ENCODE assay signal across 8 cellular contexts in the genomic region with DNA sequence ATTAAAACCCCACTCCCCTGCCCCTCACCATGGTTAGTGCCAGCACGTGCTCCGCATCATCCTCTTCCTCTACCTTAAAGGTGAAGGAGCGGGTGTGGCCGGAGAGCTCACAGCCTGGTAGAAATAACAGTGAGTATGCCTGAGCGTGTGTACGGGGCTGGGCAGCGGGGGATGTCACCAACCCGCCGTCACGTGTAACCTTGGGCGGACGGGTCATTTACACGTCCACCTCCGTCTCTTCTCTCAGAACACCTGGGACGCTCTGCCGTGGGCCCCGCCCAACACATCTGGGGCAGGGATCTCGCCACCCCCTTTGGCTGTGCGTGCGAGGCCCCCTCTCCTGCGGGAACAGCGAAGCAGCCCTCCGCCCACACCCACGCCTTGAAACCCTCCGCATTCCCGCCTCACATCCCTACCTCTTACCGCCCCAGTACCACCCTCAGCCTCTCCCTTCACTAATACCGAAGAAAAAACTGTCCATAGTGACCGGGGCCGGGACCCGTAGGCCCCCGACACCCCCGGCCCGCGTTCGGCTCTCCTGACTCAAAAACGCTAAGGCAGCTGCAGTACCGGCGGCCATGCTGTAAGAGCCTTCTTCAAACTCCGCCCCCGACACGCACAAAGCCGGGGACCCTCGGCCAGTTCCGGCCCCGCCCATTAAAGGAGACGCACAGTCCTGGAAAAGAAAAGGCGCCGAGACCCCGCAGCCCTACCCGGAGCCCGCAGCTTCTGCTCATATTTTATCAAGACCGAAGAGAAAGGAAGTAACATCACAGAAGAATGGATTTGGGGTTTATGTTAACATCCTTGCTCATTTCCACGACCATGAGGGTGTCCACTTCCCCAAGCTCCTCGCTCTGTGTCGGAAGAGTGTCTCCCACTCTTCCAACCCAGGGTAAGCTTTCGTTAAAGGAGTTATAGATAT. TPM values are rescaled to one million over a fixed set of nuclear protein-coding genes. Genes with fewer than 3 reads are reported as not detected.
DNase-seq lines count a peak whose midpoint lies in the region; ATAC-seq and TF ChIP-seq lines count a peak whose summit lies in the region.

A gene with protein sequence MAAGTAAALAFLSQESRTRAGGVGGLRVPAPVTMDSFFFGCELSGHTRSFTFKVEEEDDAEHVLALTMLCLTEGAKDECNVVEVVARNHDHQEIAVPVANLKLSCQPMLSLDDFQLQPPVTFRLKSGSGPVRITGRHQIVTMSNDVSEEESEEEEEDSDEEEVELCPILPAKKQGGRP (minus strand): TSS at position 636 of the 925 bp plus-strand sequence. CDS start 56 bp downstream, at position 580.

- TF ChIP-seq CTCF in GM20000 (IDR thresholded peaks at IDR 0.05; ENCODE audit: extremely low read depth, missing control alignments) (no peak), fibroblast of pulmonary artery (IDR thresholded peaks at IDR 0.05; ENCODE audit: low read length, missing control alignments) (no peak), nephron (IDR thresholded peaks at IDR 0.05; ENCODE audit: unreplicated experiment in 3 of 3) (no peak)

- peak within 1 kb of the TSS; percentile 98 for H3K4me3 Mint-ChIP-seq in activated T-helper 17 cell treated with anti-CD3 and anti-CD28 coated beads, Interleukin-2, amount 50 U/mL, for 72 hours
- peak within 1 kb of the TSS; percentile 98 to 100 (median 100) for H3K4me3 Mint-ChIP-seq in nephron

- peak within 1 kb of the TSS; percentile 82 for H3K4me3 ChIP-seq in fibroblast of pulmonary artery (replicated peaks; ENCODE audit: low read depth, low read length)

- TF ChIP-seq RAD21 in Ishikawa (IDR thresholded peaks at IDR 0.05; ENCODE audit: low read depth), result no peak

- ATAC-seq in activated T-helper 17 cell treated with anti-CD3 and anti-CD28 coated beads, Interleukin-2, amount 50 U/mL, for 72 hours (replicated peaks), result peak; percentile 79

- H3K4me1 Mint-ChIP-seq in activated T-helper 17 cell treated with anti-CD3 and anti-CD28 coated beads, Interleukin-2, amount 50 U/mL, for 72 hours, result peaks cover 28% of the 10 kb centered on the region
- H3K4me1 Mint-ChIP-seq in nephron, result peaks cover 43% of the 10 kb centered on the region

- H3K9me3 Mint-ChIP-seq in activated T-helper 17 cell treated with anti-CD3 and anti-CD28 coated beads, Interleukin-2, amount 50 U/mL, for 72 hours, result no peaks in the 10 kb centered on the region
- H3K9me3 Mint-ChIP-seq in nephron, result no peaks in the 10 kb centered on the region

- peaks cover 87% of the 10 kb centered on the region for H3K36me3 Mint-ChIP-seq in activated T-helper 17 cell treated with anti-CD3 and anti-CD28 coated beads, Interleukin-2, amount 50 U/mL, for 72 hours (ENCODE audit: low read depth)
- peaks cover 24% of the 10 kb centered on the region for H3K36me3 Mint-ChIP-seq in nephron (ENCODE audit: low read depth)

- peak; percentile 59 for DNase-seq in CMK (ENCODE audit: low read depth)
- DNase-seq in GM20000 (ENCODE audit: low spot score), result peak; percentile 89
- DNase-seq in fibroblast of pulmonary artery (ENCODE audit: low read depth), result peak; percentile 73
- peak; percentile 88 for DNase-seq in stimulated activated naive CD4-positive, alpha-beta T cell treated with Interleukin-2 at 50 U/mL for 16 hours (lab: John Stamatoyannopoulos, UW)

- peak within 1 kb of the TSS; percentile 98 for H3K27ac Mint-ChIP-seq in activated T-helper 17 cell treated with anti-CD3 and anti-CD28 coated beads, Interleukin-2, amount 50 U/mL, for 72 hours
- H3K27ac Mint-ChIP-seq in nephron, result peak within 1 kb of the TSS; percentile 67 to 84 (median 71)

- peak; percentile 68 for TF ChIP-seq POLR2A in Raji (IDR thresholded peaks at IDR 0.05; ENCODE audit: insufficient read depth, low read depth, low read length)

- peaks cover 7% of the 10 kb centered on the region for H3K27me3 Mint-ChIP-seq in activated T-helper 17 cell treated with anti-CD3 and anti-CD28 coated beads, Interleukin-2, amount 50 U/mL, for 72 hours
- peaks cover 44% of the 10 kb centered on the region for H3K27me3 Mint-ChIP-seq in nephron (ENCODE audit: low read depth)

- no peak for TF ChIP-seq EP300 in Ishikawa (IDR thresholded peaks at IDR 0.05; ENCODE audit: borderline replicate concordance)

TF ChIP-seq in Ishikawa, 13 proteins besides CTCF, POLR2A, EP300 and RAD21:
- TF ChIP-seq TAF1 (IDR thresholded peaks at IDR 0.05; ENCODE audit: low read depth) (peak; percentile 95), YY1 (IDR thresholded peaks at IDR 0.05; ENCODE audit: low read depth) (peak; percentile 96), CREB1 (IDR thresholded peaks at IDR 0.05; ENCODE audit: low read depth) (peak; percentile 90), TCF12 (IDR thresholded peaks at IDR 0.05; ENCODE audit: low read depth) (peak; percentile 75; the same call in 1 of the 2 replicates), TEAD4 (IDR thresholded peaks at IDR 0.05) (peak; percentile 36), NFIC (IDR thresholded peaks at IDR 0.05) (no peak; the same call in 1 of the 2 replicates), FOXM1 (IDR thresholded peaks at IDR 0.05; ENCODE audit: borderline replicate concordance, low read depth) (no peak; the same call in 1 of the 2 replicates), REST (IDR thresholded peaks at IDR 0.05; ENCODE audit: low read depth) (no peak), EGR1 (IDR thresholded peaks at IDR 0.05) (peak; percentile 85; the same call in 1 of the 2 replicates), CEBPB (IDR thresholded peaks at IDR 0.05) (no peak), MAX (IDR thresholded peaks at IDR 0.05) (peak; percentile 74), ZBTB7A (IDR thresholded peaks at IDR 0.05; ENCODE audit: low read depth) (peak; percentile 92)
- TF ChIP-seq, protein P1, sequence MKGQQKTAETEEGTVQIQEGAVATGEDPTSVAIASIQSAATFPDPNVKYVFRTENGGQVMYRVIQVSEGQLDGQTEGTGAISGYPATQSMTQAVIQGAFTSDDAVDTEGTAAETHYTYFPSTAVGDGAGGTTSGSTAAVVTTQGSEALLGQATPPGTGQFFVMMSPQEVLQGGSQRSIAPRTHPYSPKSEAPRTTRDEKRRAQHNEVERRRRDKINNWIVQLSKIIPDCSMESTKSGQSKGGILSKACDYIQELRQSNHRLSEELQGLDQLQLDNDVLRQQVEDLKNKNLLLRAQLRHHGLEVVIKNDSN (IDR thresholded peaks at IDR 0.05), result peak; percentile 83

RNA-seq across cellular contexts. Expression of the gene that starts here (rescaled TPM):
- total RNA-seq in activated T-helper 17 cell treated with anti-CD3 and anti-CD28 coated beads, Interleukin-2, amount 50 U/mL, for 72 hours, result 100 to 1,000 TPM in 1 of 2 donors, 10 to 100 TPM in 1; 72.6 to 162 TPM

Comparison
In these comparisons a context has a peak if more than half of its experiments do, and no peak if none do; other contexts are left out.
1. Peak in every context shown above with its lines: DNase-seq, ATAC-seq and H3K4me3 ChIP-seq.